Comparison of ENCODE assay signal across 13 cellular contexts in genomic region chr13:26132756-26133155, GRCh38.
DNase-seq lines count a peak whose midpoint lies in the region; ATAC-seq, FAIRE-seq and TF ChIP-seq lines count a peak whose summit lies in the region.
"Had no signal": no experiment of that assay in that cellular context is flagged by ENCODE, and none has a peak within 500 bp of the region (broad histone marks: within the 10 kb centered on the region; RNA-seq: fewer than 3 reads in every experiment).

No MANE protein-coding gene starts in this region.

- SMC1A ChIA-PET in GM12878 (lab: Charles Lee; ENCODE audit: uncharacterized antibody, unreplicated experiment), result no interaction called here

- H3K27ac ChIP-seq in GM12878 (ENCODE audit: control insufficient read depth, insufficient read depth), result no peak overlapping the region
- no peak overlapping the region for H3K27ac ChIP-seq in mesendoderm (ENCODE audit: low read depth, low read length)
- H3K27ac ChIP-seq: parathyroid adenoma had no signal

- H3K9ac ChIP-seq in GM12878 (ENCODE audit: control insufficient read depth, insufficient read depth, low read length) (no peak overlapping the region), mesendoderm (ENCODE audit: low read length) (no peak overlapping the region)
- H3K9ac ChIP-seq: parathyroid adenoma had no signal

- no peak for TF ChIP-seq EP300 in GM12878 (IDR thresholded peaks at IDR 0.05; ENCODE audit: borderline replicate concordance in 1 of 2, control insufficient read depth in 1 of 2, low read depth in 2 of 2, low read length in 2 of 2)

- H3K4me3 ChIP-seq in GM12878 (no peak overlapping the region), mesendoderm (ENCODE audit: low read length) (no peak overlapping the region)

- no peak for TF ChIP-seq RAD21 in GM12878 (IDR thresholded peaks at IDR 0.05; ENCODE audit: insufficient read depth, low read depth, low read length)

- H3K79me2 ChIP-seq in GM12878 (ENCODE audit: control insufficient read depth, insufficient read depth, low read length) (no peaks in the 10 kb centered on the region), mesendoderm (ENCODE audit: control insufficient read depth, insufficient read depth, low read length) (no peaks in the 10 kb centered on the region)
- H3K79me2 ChIP-seq: parathyroid adenoma had no signal

- H2AFZ ChIP-seq in GM12878 (ENCODE audit: control insufficient read depth, low read depth, low read length), result no peak overlapping the region
- H2AFZ ChIP-seq: parathyroid adenoma had no signal

- peak; percentile 13 to 21 (median 21); a peak in 3 of 6 replicates for TF ChIP-seq CTCF in GM12878 (IDR thresholded peaks at IDR 0.05 in 2 of 3, conservative IDR thresholded peaks at IDR 0.05 in 1 of 3; ENCODE audit: control insufficient read depth in 2 of 3, extremely low read depth in 1 of 3, insufficient read depth in 1 of 3, low read depth in 3 of 3, low read length in 3 of 3)

- CTCF ChIA-PET in GM12878 (lab: Yijun Ruan, JAX), result no interaction called here

- peaks cover 0 to 1% (median 0%) of the 10 kb centered on the region in 6 donors for H3K9me3 Mint-ChIP-seq in immature natural killer cell
- H3K9me3 Mint-ChIP-seq: activated naive CD4-positive, alpha-beta T cell treated with anti-CD3 and anti-CD28 coated beads, Interleukin-2, amount 10 ng/mL, durations not matched to agents 7 days and 5 days had no signal

- H3K23ac ChIP-seq in mesendoderm (ENCODE audit: low read length), result no peak overlapping the region

- no peak overlapping the region for H3K4ac ChIP-seq in mesendoderm (ENCODE audit: low read depth, low read length)

- RAD21 ChIA-PET in GM12878 (lab: Charles Lee; ENCODE audit: unreplicated experiment), result no interaction called here

- H3K56ac ChIP-seq in mesendoderm (ENCODE audit: low read length), result no peak overlapping the region

- no peaks in the 10 kb centered on the region for H3K36me3 Mint-ChIP-seq in immature natural killer cell
- H3K36me3 Mint-ChIP-seq: activated naive CD4-positive, alpha-beta T cell treated with anti-CD3 and anti-CD28 coated beads, Interleukin-2, amount 10 ng/mL, durations not matched to agents 7 days and 5 days had no signal

- H3K27me3 ChIP-seq in GM12878 (replicated peaks in 1 of 2; ENCODE audit: control insufficient read depth in 2 of 2, insufficient read depth in 2 of 2, low read length in 1 of 2) (no peaks in the 10 kb centered on the region), mesendoderm (ENCODE audit: insufficient read depth, low read length, poor library complexity) (no peaks in the 10 kb centered on the region)

- H3K79me1 ChIP-seq in mesendoderm (ENCODE audit: low read length), result no peaks in the 10 kb centered on the region

- no peak overlapping the region for H3K4me2 ChIP-seq in GM12878 (ENCODE audit: control insufficient read depth, insufficient read depth)
- no peak overlapping the region for H3K4me2 ChIP-seq in mesendoderm (ENCODE audit: low read length)

- no peaks in the 10 kb centered on the region for H3K4me1 ChIP-seq in GM12878 (ENCODE audit: control insufficient read depth, insufficient read depth, low read length)
- H3K4me1 ChIP-seq in mesendoderm (ENCODE audit: control insufficient read depth, low read depth, low read length), result no peaks in the 10 kb centered on the region
- H3K4me1 ChIP-seq: parathyroid adenoma had no signal

- H4K8ac ChIP-seq in mesendoderm (ENCODE audit: low read depth, low read length), result no peak overlapping the region

- H4K20me1 ChIP-seq in GM12878 (ENCODE audit: control insufficient read depth, insufficient read depth), result no peaks in the 10 kb centered on the region

- ATAC-seq in GM12878, result no peak
- ATAC-seq in GM18868 (IDR thresholded peaks at IDR 0.05; ENCODE audit: unreplicated experiment), result no peak

- POLR2A ChIA-PET in GM12878 (lab: Charles Lee), result no interaction called here

- WGBS in GM12878 (ENCODE audit: insufficient coverage, insufficient replicate concordance, low lambda C conversion rate, missing lambda C conversion rate), result 70% methylated on average over 2 of the region's 2 CpGs
- WGBS in mesendoderm (ENCODE audit: extremely low coverage, insufficient coverage, low lambda C conversion rate), result no CpG with 5 or more reads among the region's 2 CpGs

- no peak overlapping the region for H2BK15ac ChIP-seq in mesendoderm (replicated peaks; ENCODE audit: low read depth)

- peak; percentile 18 for DNase-seq in EL
- DNase-seq in KBM-7, result peak; percentile 6
- DNase-seq in GM12878 (ENCODE audit: low read depth, low spot score), result no peak
- DNase-seq in mesendoderm, result peak; percentile 52
- DNase-seq in immature natural killer cell, result no peak
- DNase-seq in activated naive CD4-positive, alpha-beta T cell treated with Interleukin-2 at 50 U/mL for 16 hours, result no peak
- no peak for DNase-seq in erythroblast (lab: John Stamatoyannopoulos, UW)
- DNase-seq: activated naive CD4-positive, alpha-beta T cell treated with anti-CD3 and anti-CD28 coated beads, Interleukin-2, amount 10 ng/mL, durations not matched to agents 7 days and 5 days; glutamatergic neuron; H9; KG1 had no signal

- BruUV-seq in GM12878 (replicated peaks; lab: Mats Ljungman, UMichigan), result no TSS peak

- no peak overlapping the region for H3K4me3 Mint-ChIP-seq in immature natural killer cell
- H3K4me3 Mint-ChIP-seq: activated naive CD4-positive, alpha-beta T cell treated with anti-CD3 and anti-CD28 coated beads, Interleukin-2, amount 10 ng/mL, durations not matched to agents 7 days and 5 days; H9 had no signal

- no peak overlapping the region for H4K5ac ChIP-seq in mesendoderm (ENCODE audit: low read length)

- TF ChIP-seq POLR2A in GM12878 (IDR thresholded peaks at IDR 0.05; ENCODE audit: low read depth, low read length) (no peak), erythroblast (IDR thresholded peaks at IDR 0.05; ENCODE audit: low read length) (no peak)

- intact Hi-C loops in GM12878 (cut with micrococcal nuclease; ENCODE audit: unreplicated experiment), result no loop called here

- H3K36me3 ChIP-seq in GM12878 (ENCODE audit: control insufficient read depth in 2 of 2, insufficient read depth in 2 of 2, low read length in 1 of 2), result no peaks in the 10 kb centered on the region
- H3K36me3 ChIP-seq in mesendoderm (ENCODE audit: control insufficient read depth, insufficient read depth, low read length), result no peaks in the 10 kb centered on the region

- peaks cover 1 to 9% (median 3%) of the 10 kb centered on the region in 3 donors for H3K27me3 Mint-ChIP-seq in immature natural killer cell (ENCODE audit: low read depth in 3 of 3)

- H3K18ac ChIP-seq in mesendoderm (ENCODE audit: low read length), result no peak overlapping the region

- FAIRE-seq in GM12878 (lab: Jason Lieb, UNC), result no peak

- no peak overlapping the region for H2BK120ac ChIP-seq in mesendoderm (ENCODE audit: low read depth, low read length)

- no peak overlapping the region for H3K27ac Mint-ChIP-seq in immature natural killer cell
- H3K27ac Mint-ChIP-seq: activated naive CD4-positive, alpha-beta T cell treated with anti-CD3 and anti-CD28 coated beads, Interleukin-2, amount 10 ng/mL, durations not matched to agents 7 days and 5 days had no signal

- no peaks in the 10 kb centered on the region for H3K9me3 ChIP-seq in GM12878 (replicated peaks; ENCODE audit: control insufficient read depth, insufficient read depth, low read length)

- H3K4me1 Mint-ChIP-seq in immature natural killer cell, result no peaks in the 10 kb centered on the region
- H3K4me1 Mint-ChIP-seq: activated naive CD4-positive, alpha-beta T cell treated with anti-CD3 and anti-CD28 coated beads, Interleukin-2, amount 10 ng/mL, durations not matched to agents 7 days and 5 days had no signal

- no peak overlapping the region for H2BK5ac ChIP-seq in mesendoderm (ENCODE audit: low read length)

- in situ Hi-C loops in KBM-7 (cut with MboI; ENCODE audit: low pct_unique_long_range_greater_than_20kb, low sequenced_read_pairs), result no loop called here
- in situ Hi-C loops in GM12878 (cut with MboI), result loop anchor here (5.0 kb wide), 1 partner anchor 50 kb away; no protein-coding TSS in a partner anchor

- H2AK5ac ChIP-seq in mesendoderm (ENCODE audit: low read length), result no peak overlapping the region

TF ChIP-seq in GM12878, 131 proteins besides CTCF, POLR2A, EP300 and RAD21 (continues in another document):
- no peak for TF ChIP-seq MTA2 (IDR thresholded peaks at IDR 0.05; ENCODE audit: low read depth)
- TF ChIP-seq FOS (IDR thresholded peaks at IDR 0.05; ENCODE audit: borderline replicate concordance, extremely low read depth, insufficient read length), result no peak
- TF ChIP-seq GATAD2B (conservative IDR thresholded peaks at IDR 0.05; ENCODE audit: low read depth), result no peak
- no peak for TF ChIP-seq MTA3 (IDR thresholded peaks at IDR 0.05; ENCODE audit: borderline replicate concordance, low read length)
- TF ChIP-seq EZH2 (IDR thresholded peaks at IDR 0.05; ENCODE audit: borderline replicate concordance, control insufficient read depth, low read depth, low read length), result no peak
- 0 out of 3 replicates have a peak, but pooled peaks have one; percentile 18 for TF ChIP-seq POU2F2 (IDR thresholded peaks at IDR 0.05; ENCODE audit: borderline replicate concordance, low read depth, low read length)
- no peak for TF ChIP-seq ZNF592 (IDR thresholded peaks at IDR 0.05)

Comparison
In these comparisons a context has a peak if more than half of its experiments do, and no peak if none do; other contexts are left out.
1. DNase-seq: peak in EL (single experiment), KBM-7 (single experiment) and mesendoderm (single experiment); none in GM12878 (single experiment), immature natural killer cell (0 of 3), activated naive CD4-positive, alpha-beta T cell treated with Interleukin-2 at 50 U/mL for 16 hours (single experiment) and erythroblast (0 of 2).